ENCODE assay signal across 29 cellular contexts in genomic region chr3:153392363-153392762, GRCh38.
"Had no signal": no experiment of that assay in that cellular context is flagged by ENCODE, and none has a peak within 500 bp of the region (broad histone marks: within the 10 kb centered on the region; RNA-seq: fewer than 3 reads in every experiment).

No MANE protein-coding gene starts in this region.

- H3K4me3 Mint-ChIP-seq: dendritic cell treated with granulocyte-macrophage colony-stimulating factor and Interleukin-4, amounts not matched to agents 40 ng/mL and 50 ng/mL, for 4 days; effector memory CD8-positive, alpha-beta T cell; endodermal cell had no signal

- H3K27ac ChIP-seq: colonic mucosa, coronary artery, dorsolateral prefrontal cortex, epithelial cell of prostate, esophagus muscularis mucosa, esophagus squamous epithelium, foreskin keratinocyte, gastrocnemius medialis, gastroesophageal sphincter, heart left ventricle, heart right ventricle had no signal

- H3K9me3 ChIP-seq: colonic mucosa, gastrocnemius medialis had no signal

- H3K27me3 ChIP-seq: colonic mucosa, dorsolateral prefrontal cortex, esophagus muscularis mucosa, esophagus squamous epithelium, foreskin keratinocyte, gastrocnemius medialis, gastroesophageal sphincter, heart left ventricle, heart right ventricle had no signal

- H3K27me3 Mint-ChIP-seq: dendritic cell treated with granulocyte-macrophage colony-stimulating factor and Interleukin-4, amounts not matched to agents 40 ng/mL and 50 ng/mL, for 4 days; effector memory CD8-positive, alpha-beta T cell had no signal

- H3K36me3 ChIP-seq: colonic mucosa, esophagus muscularis mucosa, esophagus squamous epithelium, gastrocnemius medialis, gastroesophageal sphincter, heart left ventricle, heart right ventricle had no signal

- H3K4me1 ChIP-seq: colonic mucosa, esophagus muscularis mucosa, esophagus squamous epithelium, foreskin keratinocyte, gastrocnemius medialis, gastroesophageal sphincter, heart left ventricle, heart right ventricle had no signal

- H3K4me3 ChIP-seq: colonic mucosa, coronary artery, dorsolateral prefrontal cortex, esophagus muscularis mucosa, esophagus squamous epithelium, gastrocnemius medialis, gastroesophageal sphincter, heart left ventricle, heart right ventricle had no signal

- DNase-seq: colonic mucosa; cortex of kidney; dermis blood vessel endothelial cell; dorsolateral prefrontal cortex; effector CD4-positive, alpha-beta T cell; effector CD8-positive, alpha-beta T cell; effector memory CD4-positive, alpha-beta T cell; effector memory CD8-positive, alpha-beta T cell; endodermal cell; erythroblast; esophagus squamous epithelium; foreskin fibroblast; foreskin keratinocyte; foreskin melanocyte; gastrocnemius medialis; glutamatergic neuron; head of caudate nucleus; heart left ventricle; heart right ventricle had no signal

- ATAC-seq: effector memory CD8-positive, alpha-beta T cell; esophagus mucosa; foreskin keratinocyte; gastrocnemius medialis; gastroesophageal sphincter; heart left ventricle; heart right ventricle had no signal

- FAIRE-seq: colon, endometrium, endothelial cell of umbilical vein, frontal cortex had no signal

- H3K27ac Mint-ChIP-seq: dendritic cell treated with granulocyte-macrophage colony-stimulating factor and Interleukin-4, amounts not matched to agents 40 ng/mL and 50 ng/mL, for 4 days; effector memory CD8-positive, alpha-beta T cell; endodermal cell had no signal
